12 cellular contexts compared by ENCODE assay signal in the genomic region with DNA sequence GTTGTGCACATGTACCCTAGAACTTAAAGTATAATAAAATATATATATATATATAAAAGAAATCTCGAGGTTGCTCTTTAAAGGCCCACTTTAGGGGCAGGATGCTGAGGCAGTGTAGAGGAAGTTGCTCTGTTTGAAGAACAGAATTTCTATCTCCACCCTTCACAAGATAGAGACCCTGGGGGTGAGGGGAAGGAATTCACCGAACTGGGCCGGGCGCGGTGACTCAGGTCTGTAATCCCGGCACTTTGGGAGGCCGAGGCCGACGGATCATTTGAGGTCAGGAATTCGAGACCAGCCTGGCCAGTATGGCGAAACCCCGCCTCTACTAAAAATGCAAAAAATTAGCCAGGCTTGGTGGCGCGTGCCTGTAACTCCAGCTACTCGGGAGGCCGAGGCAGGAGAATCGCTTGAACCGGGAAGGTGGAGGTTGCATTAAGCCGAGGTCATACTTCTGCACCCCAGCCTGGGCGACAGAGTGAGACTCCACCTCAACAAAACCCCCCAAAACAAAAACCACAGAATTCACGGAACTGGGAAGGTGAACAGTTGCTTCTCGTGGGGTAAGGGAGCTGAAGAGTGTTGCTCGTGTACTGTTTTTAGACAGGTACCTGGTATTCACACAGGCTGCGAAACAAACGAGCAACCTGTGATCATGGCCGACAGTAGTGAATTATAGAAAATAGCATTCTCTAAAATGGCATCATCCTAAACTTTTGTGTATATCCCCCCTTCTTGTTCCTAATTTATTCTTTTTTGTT. TPM values are rescaled to one million over a fixed set of nuclear protein-coding genes. Genes with fewer than 3 reads are reported as not detected.
DNase-seq lines count a peak whose midpoint lies in the region; ATAC-seq, FAIRE-seq and TF ChIP-seq lines count a peak whose summit lies in the region.
"Had no signal": no experiment of that assay in that cellular context is flagged by ENCODE, and none has a peak within 500 bp of the region (broad histone marks: within the 10 kb centered on the region; RNA-seq: fewer than 3 reads in every experiment).

No MANE protein-coding gene starts in this region.

- TF ChIP-seq CTCF in GM12875 (IDR thresholded peaks at IDR 0.05; ENCODE audit: borderline replicate concordance, insufficient read depth, low read depth, low read length) (no peak), Panc1 (IDR thresholded peaks at IDR 0.05) (no peak), neutrophil (IDR thresholded peaks at IDR 0.05) (no peak)

- no peak for FAIRE-seq in RCC 7860 (lab: Jason Lieb, UNC)
- FAIRE-seq: D721Med, endothelial cell of umbilical vein, urothelium cell line had no signal

- no peaks in the 10 kb centered on the region for H3K27me3 Mint-ChIP-seq in activated naive CD8-positive, alpha-beta T cell treated with anti-CD3 and anti-CD28 coated beads, Interleukin-2, amount 50 U/mL, for 24 hours

- H3K27ac ChIP-seq in Panc1 (ENCODE audit: low read length) (peak overlapping the region; percentile 99), neutrophil (peak overlapping the region; percentile 91)

- H3K36me3 ChIP-seq in Panc1 (ENCODE audit: control insufficient read depth, insufficient read depth, low read length), result peaks cover 2% of the 10 kb centered on the region
- peaks cover 16% of the 10 kb centered on the region for H3K36me3 ChIP-seq in neutrophil

- peak overlapping the region; percentile 98 for H3K27ac Mint-ChIP-seq in activated naive CD8-positive, alpha-beta T cell treated with anti-CD3 and anti-CD28 coated beads, Interleukin-2, amount 50 U/mL, for 24 hours

- peaks cover 70% of the 10 kb centered on the region for H3K4me1 Mint-ChIP-seq in activated naive CD8-positive, alpha-beta T cell treated with anti-CD3 and anti-CD28 coated beads, Interleukin-2, amount 50 U/mL, for 24 hours

- CTCF ChIA-PET in Panc1 (lab: Charles Lee), result interaction anchor here (0.6 kb wide), 1 partner anchor 15 kb away, joined by 10 read pairs; no protein-coding TSS in a partner anchor

- POLR2A ChIA-PET in Panc1 (lab: Charles Lee), result no interaction called here

- H3K36me3 Mint-ChIP-seq in activated naive CD8-positive, alpha-beta T cell treated with anti-CD3 and anti-CD28 coated beads, Interleukin-2, amount 50 U/mL, for 24 hours (ENCODE audit: low read depth), result peaks cover 22% of the 10 kb centered on the region

- no peak for ATAC-seq in Panc1
- no peak for ATAC-seq in activated naive CD8-positive, alpha-beta T cell treated with anti-CD3 and anti-CD28 coated beads, Interleukin-2, amount 50 U/mL, for 24 hours

- H3K4me1 ChIP-seq in Panc1 (ENCODE audit: control insufficient read depth, insufficient read depth, low read length) (peaks cover 37% of the 10 kb centered on the region), neutrophil (ENCODE audit: control insufficient read depth in 1 of 2, insufficient read depth in 1 of 2, low read depth in 1 of 2, low read length in 1 of 2) (peaks cover 48 to 50% of the 10 kb centered on the region in 2 experiments)

- peak overlapping the region; percentile 72 for H3K4me3 ChIP-seq in GM12875 (ENCODE audit: low read depth, low read length)
- H3K4me3 ChIP-seq in Panc1 (ENCODE audit: low read depth in 2 of 2, low read length in 2 of 2), result peak overlapping the region; percentile 44 to 67
- H3K4me3 ChIP-seq in neutrophil (ENCODE audit: low read depth in 1 of 2, low read length in 1 of 2), result peak overlapping the region; percentile 73 to 88

- DNase-seq in Panc1 (ENCODE audit: low read depth, low spot score) (no peak), RCC 7860 (ENCODE audit: low spot score) (no peak), NAMALWA (ENCODE audit: low spot score) (no peak), NCI-H187 (lab: John Stamatoyannopoulos, UW) (no peak)
- DNase-seq in activated naive CD8-positive, alpha-beta T cell treated with anti-CD3 and anti-CD28 coated beads, Interleukin-2, amount 50 U/mL, for 24 hours, result peak; percentile 34
- DNase-seq in activated effector memory CD4-positive, alpha-beta T cell treated with Interleukin-2 at 50 U/mL for 16 hours, result no peak
- DNase-seq: NCI-H524 had no signal

- in situ Hi-C loops in Panc1 (cut with HindIII; ENCODE audit: low pct_unique_long_range_greater_than_20kb, low sequenced_read_pairs), result no loop called here

- H3K4me3 Mint-ChIP-seq in activated naive CD8-positive, alpha-beta T cell treated with anti-CD3 and anti-CD28 coated beads, Interleukin-2, amount 50 U/mL, for 24 hours, result peak overlapping the region; percentile 86

- H3K27me3 ChIP-seq in Panc1 (ENCODE audit: control insufficient read depth, insufficient read depth, low read length) (no peaks in the 10 kb centered on the region), neutrophil (no peaks in the 10 kb centered on the region)

- H3K9me3 ChIP-seq in Panc1 (ENCODE audit: control insufficient read depth, insufficient read depth, low read depth, low read length), result no peaks in the 10 kb centered on the region
- no peaks in the 10 kb centered on the region for H3K9me3 ChIP-seq in neutrophil

- BruUV-seq in Panc1 (replicated peaks; lab: Mats Ljungman, UMichigan), result no TSS peak

- no peaks in the 10 kb centered on the region for H3K9me3 Mint-ChIP-seq in activated naive CD8-positive, alpha-beta T cell treated with anti-CD3 and anti-CD28 coated beads, Interleukin-2, amount 50 U/mL, for 24 hours

- intact Hi-C loops in Panc1 (cut with micrococcal nuclease; ENCODE audit: unreplicated experiment), result no loop called here

RNA-seq across cellular contexts. Expression of a gene that starts 6.2 kb away (rescaled TPM):
- total RNA-seq in Panc1 (2021; ENCODE audit: unreplicated experiment), result 154 TPM
- 87.6 TPM for polyA plus RNA-seq in Panc1 (2012; ENCODE audit: insufficient read length)
